Comparison of ENCODE assay signal across 25 cellular contexts in genomic region chr7:1408466-1408865, GRCh38.
"Had no signal": no experiment of that assay in that cellular context is flagged by ENCODE, and none has a peak within 500 bp of the region (broad histone marks: within the 10 kb centered on the region; RNA-seq: fewer than 3 reads in every experiment).

No MANE protein-coding gene starts in this region.

- FAIRE-seq: kidney had no signal

- H3K27me3 ChIP-seq: ovary, testis had no signal

- H3K4me3 ChIP-seq: gastrocnemius medialis, heart left ventricle, hepatocyte, lung, ovary, psoas muscle, skin epidermis, spleen, testis, tibial artery had no signal

- H3K36me3 ChIP-seq: gastrocnemius medialis, heart left ventricle, ovary, spleen, tibial artery had no signal

- H3K9me3 ChIP-seq: gastrocnemius medialis, heart left ventricle, ovary, psoas muscle, testis, tibial artery had no signal

- H3K4me1 ChIP-seq: gastrocnemius medialis, psoas muscle had no signal

- H3K27ac ChIP-seq: epithelial cell of prostate, gastrocnemius medialis, heart left ventricle, hepatocyte, ovary, psoas muscle, skin epidermis, spleen, testis, tibial artery had no signal

- H2AFZ ChIP-seq: hepatocyte had no signal

- ATAC-seq: esophagus mucosa; gastrocnemius medialis; heart left ventricle; left lobe of liver; natural killer cell; psoas muscle; right cardiac atrium; stimulated activated memory B cell treated with anti-CD40 and anti-IgM and Interleukin-4, amounts not matched to agents 10 μg/mL and 1 μg/mL and 100 μg/mL, for 72 hours; stimulated activated naive CD8-positive, alpha-beta T cell treated with anti-CD3 and anti-CD28 coated beads, Interleukin-15, Interleukin-2, amounts not matched to agents 100 U/mL and 50 U/mL, for 24 hours had no signal

- DNase-seq: cortex of kidney; effector CD4-positive, alpha-beta T cell; foreskin fibroblast; gastrocnemius medialis; heart left ventricle; natural killer cell; occipital lobe; ovary; posterior cingulate gyrus; psoas muscle; right cardiac atrium; spleen; stimulated activated CD4-positive, alpha-beta T cell treated with anti-CD3 and anti-CD28 coated beads, Interleukin-4, amount 100 ng/mL, for 4 hours; stimulated activated naive CD8-positive, alpha-beta T cell treated with anti-CD3 and anti-CD28 coated beads, Interleukin-15, Interleukin-2, amounts not matched to agents 100 U/mL and 50 U/mL, for 24 hours; substantia nigra; testis; tibial artery had no signal

- H3K79me2 ChIP-seq: hepatocyte had no signal

- H3K4me2 ChIP-seq: hepatocyte had no signal
